In genomic region chr6:39361657-39362486, GRCh38 we compare ENCODE assay signal across 8 cellular contexts. TPM values are rescaled to one million over a fixed set of nuclear protein-coding genes. Genes with fewer than 3 reads are reported as not detected.
DNase-seq lines count a peak whose midpoint lies in the region; FAIRE-seq and TF ChIP-seq lines count a peak whose summit lies in the region.

No MANE protein-coding gene starts in this region.

- H3K4me3 ChIP-seq in neutrophil (ENCODE audit: low read depth in 1 of 2, low read length in 1 of 2) (no peak overlapping the region), tibial nerve (no peak overlapping the region)

- H3K27ac ChIP-seq in neutrophil (no peak overlapping the region), tibial nerve (no peak overlapping the region)

- TF ChIP-seq POLR2A in tibial nerve (IDR thresholded peaks at IDR 0.05): no peak

- H3K9me3 ChIP-seq in neutrophil: no peaks in the 10 kb centered on the region
- no peaks in the 10 kb centered on the region for H3K9me3 ChIP-seq in tibial nerve

- peak; percentile 91 for FAIRE-seq in GM18507 (lab: Jason Lieb, UNC)

- H3K36me3 ChIP-seq in neutrophil: no peaks in the 10 kb centered on the region
- H3K36me3 ChIP-seq in tibial nerve: no peaks in the 10 kb centered on the region

- peak; percentile 87 for DNase-seq in AG08395 (ENCODE audit: low spot score)
- DNase-seq in GM18507 (ENCODE audit: extremely low spot score, insufficient read length, low read depth): peak; percentile 71
- DNase-seq in HT1080 (ENCODE audit: low read depth): peak; percentile 55
- DNase-seq in NOMO-1 treated with dmso at 0.1 percent for 144 hours (lab: John Stamatoyannopoulos, UW; ENCODE audit: unreplicated experiment): peak; percentile 65
- peak; percentile 53 to 68 for DNase-seq in activated T-cell treated with anti-CD3 and anti-CD28 coated beads, Interleukin-2, amount 50 U/mL, for 48 hours
- peak; percentile 60 for DNase-seq in foreskin melanocyte
- peak; percentile 43 to 51 for DNase-seq in tibial nerve (ENCODE audit: low spot score in 2 of 2)

- WGBS in tibial nerve, 2 donors: 31 to 34% methylated on average over 18 to 21 of the region's 21 CpGs

- TF ChIP-seq EP300 in tibial nerve (IDR thresholded peaks at IDR 0.05): no peak

- TF ChIP-seq CTCF in neutrophil (IDR thresholded peaks at IDR 0.05) (peak; percentile 14), tibial nerve (IDR thresholded peaks at IDR 0.05) (peak; percentile 74 to 85 (median 81))

- no peaks in the 10 kb centered on the region for H3K4me1 ChIP-seq in neutrophil (ENCODE audit: control insufficient read depth in 1 of 2, insufficient read depth in 1 of 2, low read depth in 1 of 2, low read length in 1 of 2)
- peaks cover 0 to 10% (median 0%) of the 10 kb centered on the region in 4 donors for H3K4me1 ChIP-seq in tibial nerve

- H3K27me3 ChIP-seq in neutrophil: no peaks in the 10 kb centered on the region
- no peaks in the 10 kb centered on the region for H3K27me3 ChIP-seq in tibial nerve

RNA-seq across cellular contexts. Expression of gene KCNK16, which starts 39.4 kb away (rescaled TPM):
- not detected in 2 replicates for total RNA-seq in HT1080 (2014; rRNA removed; shearing (Covaris generic))
- not detected in 2 replicates for polyA plus RNA-seq in HT1080 (2015; cell fraction: cytosol; rRNA removed)
- not detected in 2 replicates for polyA plus RNA-seq in HT1080 (2015; cell fraction: nucleus; rRNA removed)
- not detected for total RNA-seq in tibial nerve

RNA-seq across cellular contexts. Expression of gene KCNK17, which starts 47.7 kb away (rescaled TPM):
- total RNA-seq in HT1080 (2014; rRNA removed; shearing (Covaris generic)): not detected in 2 replicates
- polyA plus RNA-seq in HT1080 (2015; cell fraction: cytosol; rRNA removed): not detected in 2 replicates
- not detected in 2 replicates for polyA plus RNA-seq in HT1080 (2015; cell fraction: nucleus; rRNA removed)
- total RNA-seq in tibial nerve: 1 to 10 TPM in 2 of 4 donors, not detected in 2; 1.1 to 1.7 TPM
